ENCODE assay signal across 1 cellular context in the genomic region with DNA sequence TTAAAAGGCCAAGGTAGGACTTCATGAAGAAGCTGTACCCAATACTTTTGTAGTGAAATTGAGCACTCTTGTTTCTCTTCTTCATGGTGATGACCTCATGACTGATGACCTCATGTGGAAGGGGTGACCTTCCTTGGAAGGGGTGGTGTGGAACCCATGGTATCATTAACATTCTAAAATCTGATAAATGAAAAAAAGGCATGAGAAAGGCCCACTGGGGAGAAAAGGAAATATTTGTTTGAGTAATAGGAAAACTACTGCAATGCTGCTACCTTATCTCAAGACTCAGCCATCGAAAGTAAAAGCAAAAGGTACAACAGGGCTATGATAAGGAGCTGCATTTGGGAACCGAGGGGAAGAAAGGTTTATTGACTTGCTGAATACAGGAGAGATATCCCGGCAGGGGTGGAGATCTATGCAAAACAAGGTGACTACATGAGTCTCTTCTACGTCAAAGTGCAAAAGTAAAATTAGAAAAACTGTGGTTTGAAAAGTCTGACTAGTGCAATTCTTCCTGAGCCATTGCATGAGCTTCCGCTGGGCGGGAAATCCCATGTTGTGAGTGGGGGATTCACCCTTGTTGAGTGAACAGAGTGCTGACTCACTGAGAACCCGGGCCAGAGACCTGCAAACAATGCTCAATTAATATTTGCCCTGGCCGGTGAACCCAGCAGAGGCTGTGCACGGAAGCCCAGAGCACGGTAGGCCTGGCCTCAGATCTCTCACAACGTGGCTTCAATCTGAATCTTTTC.
TF ChIP-seq lines count a peak whose summit lies in the region.

No MANE protein-coding gene starts in this region.

TF ChIP-seq in K562, 482 proteins besides CTCF, POLR2A, EP300 and RAD21 (continued from another document):
- TF ChIP-seq, protein P1, sequence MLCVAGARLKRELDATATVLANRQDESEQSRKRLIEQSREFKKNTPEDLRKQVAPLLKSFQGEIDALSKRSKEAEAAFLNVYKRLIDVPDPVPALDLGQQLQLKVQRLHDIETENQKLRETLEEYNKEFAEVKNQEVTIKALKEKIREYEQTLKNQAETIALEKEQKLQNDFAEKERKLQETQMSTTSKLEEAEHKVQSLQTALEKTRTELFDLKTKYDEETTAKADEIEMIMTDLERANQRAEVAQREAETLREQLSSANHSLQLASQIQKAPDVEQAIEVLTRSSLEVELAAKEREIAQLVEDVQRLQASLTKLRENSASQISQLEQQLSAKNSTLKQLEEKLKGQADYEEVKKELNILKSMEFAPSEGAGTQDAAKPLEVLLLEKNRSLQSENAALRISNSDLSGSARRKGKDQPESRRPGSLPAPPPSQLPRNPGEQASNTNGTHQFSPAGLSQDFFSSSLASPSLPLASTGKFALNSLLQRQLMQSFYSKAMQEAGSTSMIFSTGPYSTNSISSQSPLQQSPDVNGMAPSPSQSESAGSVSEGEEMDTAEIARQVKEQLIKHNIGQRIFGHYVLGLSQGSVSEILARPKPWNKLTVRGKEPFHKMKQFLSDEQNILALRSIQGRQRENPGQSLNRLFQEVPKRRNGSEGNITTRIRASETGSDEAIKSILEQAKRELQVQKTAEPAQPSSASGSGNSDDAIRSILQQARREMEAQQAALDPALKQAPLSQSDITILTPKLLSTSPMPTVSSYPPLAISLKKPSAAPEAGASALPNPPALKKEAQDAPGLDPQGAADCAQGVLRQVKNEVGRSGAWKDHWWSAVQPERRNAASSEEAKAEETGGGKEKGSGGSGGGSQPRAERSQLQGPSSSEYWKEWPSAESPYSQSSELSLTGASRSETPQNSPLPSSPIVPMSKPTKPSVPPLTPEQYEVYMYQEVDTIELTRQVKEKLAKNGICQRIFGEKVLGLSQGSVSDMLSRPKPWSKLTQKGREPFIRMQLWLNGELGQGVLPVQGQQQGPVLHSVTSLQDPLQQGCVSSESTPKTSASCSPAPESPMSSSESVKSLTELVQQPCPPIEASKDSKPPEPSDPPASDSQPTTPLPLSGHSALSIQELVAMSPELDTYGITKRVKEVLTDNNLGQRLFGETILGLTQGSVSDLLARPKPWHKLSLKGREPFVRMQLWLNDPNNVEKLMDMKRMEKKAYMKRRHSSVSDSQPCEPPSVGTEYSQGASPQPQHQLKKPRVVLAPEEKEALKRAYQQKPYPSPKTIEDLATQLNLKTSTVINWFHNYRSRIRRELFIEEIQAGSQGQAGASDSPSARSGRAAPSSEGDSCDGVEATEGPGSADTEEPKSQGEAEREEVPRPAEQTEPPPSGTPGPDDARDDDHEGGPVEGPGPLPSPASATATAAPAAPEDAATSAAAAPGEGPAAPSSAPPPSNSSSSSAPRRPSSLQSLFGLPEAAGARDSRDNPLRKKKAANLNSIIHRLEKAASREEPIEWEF (CRISPR knock-in tag; IDR thresholded peaks at IDR 0.05) = no peak
- no peak for TF ChIP-seq KDM5B (IDR thresholded peaks at IDR 0.05; ENCODE audit: insufficient replicate concordance, low read depth, low read length)
- TF ChIP-seq RFX1 (IDR thresholded peaks at IDR 0.05) = no peak
- no peak for TF ChIP-seq BCOR (IDR thresholded peaks at IDR 0.05)
- TF ChIP-seq NR3C1 (CRISPR knock-in tag; IDR thresholded peaks at IDR 0.05) = no peak
- TF ChIP-seq IRF1 (CRISPR knock-in tag; IDR thresholded peaks at IDR 0.05; ENCODE audit: borderline replicate concordance) = no peak
- TF ChIP-seq ZNF12 (CRISPR knock-in tag; IDR thresholded peaks at IDR 0.05) = no peak
- TF ChIP-seq TCF3 (CRISPR knock-in tag; IDR thresholded peaks at IDR 0.05) = peak; percentile 52
- TF ChIP-seq ZNF431 (CRISPR knock-in tag; IDR thresholded peaks at IDR 0.05) = no peak
- TF ChIP-seq MTA3 (IDR thresholded peaks at IDR 0.05; ENCODE audit: borderline replicate concordance) = no peak
- no peak for TF ChIP-seq HDAC1 (IDR thresholded peaks at IDR 0.05)
- TF ChIP-seq SNRNP70 (optimal IDR thresholded peaks at IDR 0.05; ENCODE audit: low read depth, low read length) = no peak
- no peak for TF ChIP-seq CBX5 (IDR thresholded peaks at IDR 0.05; ENCODE audit: borderline replicate concordance, low read depth)
- peak; percentile 62 for TF ChIP-seq C11orf30 (IDR thresholded peaks at IDR 0.05; ENCODE audit: low read depth)
- peak; percentile 50 for TF ChIP-seq ETV1 (tag; conservative IDR thresholded peaks at IDR 0.05; ENCODE audit: low read depth)
- no peak for TF ChIP-seq ZZZ3 (IDR thresholded peaks at IDR 0.05)
- no peak for TF ChIP-seq CREB1 (IDR thresholded peaks at IDR 0.05)
- TF ChIP-seq CREB1 (CRISPR knock-in tag; IDR thresholded peaks at IDR 0.05) = 0 out of 2 replicates have a peak, but pooled peaks have one; percentile 23
- no peak for TF ChIP-seq SRF (CRISPR knock-in tag; IDR thresholded peaks at IDR 0.05)
- no peak for TF ChIP-seq EZH2 (IDR thresholded peaks at IDR 0.05; ENCODE audit: borderline replicate concordance, low read depth, low read length)
- no peak for TF ChIP-seq SMC3 (conservative IDR thresholded peaks at IDR 0.05; ENCODE audit: insufficient read depth, low read depth, low read length)
- TF ChIP-seq MEIS2 (IDR thresholded peaks at IDR 0.05; ENCODE audit: partially characterized antibody) = peak; percentile 38
- peak; percentile 28; the same call in 1 of the 2 replicates for TF ChIP-seq CBFA2T2 (conservative IDR thresholded peaks at IDR 0.05)
- no peak; the same call in 1 of the 2 replicates for TF ChIP-seq CEBPG (CRISPR knock-in tag; IDR thresholded peaks at IDR 0.05)
- peak; percentile 15 to 55; a peak in 2 of 4 replicates for TF ChIP-seq CEBPG (tag; conservative IDR thresholded peaks at IDR 0.05 in 1 of 2, IDR thresholded peaks at IDR 0.05 in 1 of 2)
- TF ChIP-seq TAF7 (tag; IDR thresholded peaks at IDR 0.05) = no peak
- no peak for TF ChIP-seq ZNF444 (CRISPR knock-in tag; IDR thresholded peaks at IDR 0.05)
- TF ChIP-seq ZBTB49 (CRISPR knock-in tag; IDR thresholded peaks at IDR 0.05; ENCODE audit: borderline replicate concordance) = no peak
- TF ChIP-seq, protein P2, sequence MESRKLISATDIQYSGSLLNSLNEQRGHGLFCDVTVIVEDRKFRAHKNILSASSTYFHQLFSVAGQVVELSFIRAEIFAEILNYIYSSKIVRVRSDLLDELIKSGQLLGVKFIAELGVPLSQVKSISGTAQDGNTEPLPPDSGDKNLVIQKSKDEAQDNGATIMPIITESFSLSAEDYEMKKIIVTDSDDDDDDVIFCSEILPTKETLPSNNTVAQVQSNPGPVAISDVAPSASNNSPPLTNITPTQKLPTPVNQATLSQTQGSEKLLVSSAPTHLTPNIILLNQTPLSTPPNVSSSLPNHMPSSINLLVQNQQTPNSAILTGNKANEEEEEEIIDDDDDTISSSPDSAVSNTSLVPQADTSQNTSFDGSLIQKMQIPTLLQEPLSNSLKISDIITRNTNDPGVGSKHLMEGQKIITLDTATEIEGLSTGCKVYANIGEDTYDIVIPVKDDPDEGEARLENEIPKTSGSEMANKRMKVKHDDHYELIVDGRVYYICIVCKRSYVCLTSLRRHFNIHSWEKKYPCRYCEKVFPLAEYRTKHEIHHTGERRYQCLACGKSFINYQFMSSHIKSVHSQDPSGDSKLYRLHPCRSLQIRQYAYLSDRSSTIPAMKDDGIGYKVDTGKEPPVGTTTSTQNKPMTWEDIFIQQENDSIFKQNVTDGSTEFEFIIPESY (CRISPR knock-in tag; IDR thresholded peaks at IDR 0.05) = no peak
- TF ChIP-seq ZNF668 (CRISPR knock-in tag; IDR thresholded peaks at IDR 0.05) = no peak
- peak; percentile 51 for TF ChIP-seq MAFG (tag; conservative IDR thresholded peaks at IDR 0.05)
- no peak for TF ChIP-seq CBX2 (IDR thresholded peaks at IDR 0.05; ENCODE audit: insufficient read depth, low read length, poor library complexity, severe bottlenecking)
- TF ChIP-seq, protein P3, sequence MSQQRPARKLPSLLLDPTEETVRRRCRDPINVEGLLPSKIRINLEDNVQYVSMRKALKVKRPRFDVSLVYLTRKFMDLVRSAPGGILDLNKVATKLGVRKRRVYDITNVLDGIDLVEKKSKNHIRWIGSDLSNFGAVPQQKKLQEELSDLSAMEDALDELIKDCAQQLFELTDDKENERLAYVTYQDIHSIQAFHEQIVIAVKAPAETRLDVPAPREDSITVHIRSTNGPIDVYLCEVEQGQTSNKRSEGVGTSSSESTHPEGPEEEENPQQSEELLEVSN (IDR thresholded peaks at IDR 0.05; ENCODE audit: borderline replicate concordance in 1 of 2, extremely low read depth in 1 of 2, insufficient read depth in 1 of 2, insufficient read length in 1 of 2, low read depth in 1 of 2, low read length in 1 of 2, poor library complexity in 1 of 2, severe bottlenecking in 1 of 2) = peak in 1 of 2 experiments; percentile 82
- no peak for TF ChIP-seq KLF10 (CRISPR knock-in tag; IDR thresholded peaks at IDR 0.05)
- no peak for TF ChIP-seq PPARD (CRISPR knock-in tag; IDR thresholded peaks at IDR 0.05)
